In genomic region chr12:9255837-9256236, GRCh38 we compare ENCODE assay signal across 22 cellular contexts. TPM values are rescaled to one million over a fixed set of nuclear protein-coding genes. Genes with fewer than 3 reads are reported as not detected.
"Had no signal": no experiment of that assay in that cellular context is flagged by ENCODE, and none has a peak within 500 bp of the region (broad histone marks: within the 10 kb centered on the region; RNA-seq: fewer than 3 reads in every experiment).

No MANE protein-coding gene starts in this region.

- H3K4me3 ChIP-seq: MG63, PC-9, Peyer's patch, SJCRH30 had no signal

- H3K27me3 ChIP-seq: Peyer's patch, SJCRH30 had no signal

- H2AFZ ChIP-seq: PC-9 had no signal

- H3K4me2 ChIP-seq: PC-9 had no signal

- DNase-seq: IMR-90; Karpas-422; KG1; MG63; NCI-H1092; NCI-H1417; NCI-H1436 treated with DMSO at 0.1 percent for 48 hours; NCI-H1694; NCI-H1930; NCI-H2081; NCI-H2171; NCI-H226; NCI-H446 treated with DMSO at 0.1 percent for 48 hours; NCI-H510A treated with DMSO at 0.1 percent for 48 hours; NCI-H526; NK-92 treated with Interleukin-12 subunit alpha and Interleukin-12 subunit beta, amount 100 ng/mL, for 24 hours; PC-9; Peyer's patch; SHP77 treated with DMSO at 0.1 percent for 48 hours; SJCRH30; T-helper 1 cell; T-helper 17 cell had no signal

- H3K36me3 ChIP-seq: MG63, Peyer's patch, SJCRH30 had no signal

- H3K27ac ChIP-seq: PC-9, Peyer's patch, SJCRH30 had no signal

- H3K4me1 ChIP-seq: Peyer's patch, SJCRH30 had no signal

- H3K9me3 ChIP-seq: MG63, Peyer's patch, SJCRH30 had no signal

RNA-seq across cellular contexts. Expression of gene PZP, which starts 47.6 kb away (rescaled TPM):
- polyA plus RNA-seq: IMR-90 had no signal
